ENCODE assay signal across 7 cellular contexts in the genomic region with DNA sequence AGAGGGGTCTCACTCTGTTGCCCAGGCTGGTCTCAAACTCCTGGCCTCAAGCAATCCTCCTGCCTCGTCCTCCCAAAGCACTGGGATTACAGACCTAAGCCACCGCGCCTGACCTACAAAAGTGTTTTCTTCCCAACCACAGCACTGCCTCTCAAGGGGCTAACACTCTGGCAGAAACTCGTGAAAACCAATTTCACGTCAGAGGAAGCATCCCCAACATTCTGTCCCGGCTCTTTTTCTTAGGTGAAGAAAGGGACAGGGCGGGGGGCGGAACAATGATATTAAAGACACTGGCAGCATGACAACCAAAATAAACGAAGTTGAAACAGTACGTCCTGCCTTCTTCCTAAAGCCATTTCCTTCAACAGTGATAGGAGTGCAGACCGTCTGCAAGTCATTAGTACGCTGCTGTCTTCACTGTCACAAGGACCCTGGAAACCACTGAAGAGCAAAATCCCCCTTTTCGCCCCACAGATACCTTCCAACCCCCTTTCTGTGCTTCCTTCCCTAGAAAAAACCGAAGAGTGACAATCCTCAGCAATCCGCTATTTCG. TPM values are rescaled to one million over a fixed set of nuclear protein-coding genes. Genes with fewer than 3 reads are reported as not detected.
DNase-seq lines count a peak whose midpoint lies in the region; ATAC-seq, FAIRE-seq and TF ChIP-seq lines count a peak whose summit lies in the region.
"Not testable (repeated sequence)": the region's sequence is repeated elsewhere in the genome, so short reads cannot be mapped to it uniquely, and the experiment has no call there.

No MANE protein-coding gene starts in this region.

- BruUV-seq in Calu3 (replicated peaks; lab: Mats Ljungman, UMichigan); K562 (replicated peaks; lab: Mats Ljungman, UMichigan): not testable (repeated sequence)

- not testable (repeated sequence) for H3K4me1 Mint-ChIP-seq in Calu3 (ENCODE audit: low read depth, unreplicated experiment)
- H3K4me1 Mint-ChIP-seq in activated T-cell treated with anti-CD3 and anti-CD28 coated beads, Interleukin-2, amount 50 U/mL, for 4 hours (ENCODE audit: low read depth): peaks cover 31% of the 10 kb centered on the region

- H3K36me3 ChIP-seq in OCI-LY3 (replicated peaks; ENCODE audit: low read depth, low read length) (peaks cover 20% of the 10 kb centered on the region), K562 (ENCODE audit: control insufficient read depth, insufficient read depth, low read length) (peaks cover 22% of the 10 kb centered on the region), esophagus muscularis mucosa (peaks cover under 1 to 23% (median 19%) of the 10 kb centered on the region in 4 donors), psoas muscle (ENCODE audit: insufficient read depth in 1 of 2, low read depth in 1 of 2) (peaks cover 6 to 27% of the 10 kb centered on the region in 2 donors)
- not testable (repeated sequence) for H3K36me3 ChIP-seq in hepatocyte (replicated peaks; ENCODE audit: insufficient read depth, low read depth)

- not testable (repeated sequence) for TF ChIP-seq RAD21 in K562 (CRISPR knock-in tag; conservative IDR thresholded peaks at IDR 0.05 in 1 of 2, IDR thresholded peaks at IDR 0.05 in 1 of 2)

- H3K9me3 ChIP-seq in OCI-LY3 (ENCODE audit: insufficient read depth, low read length); K562 (replicated peaks; ENCODE audit: control insufficient read depth, insufficient read depth, low read depth, low read length); esophagus muscularis mucosa; hepatocyte (ENCODE audit: low read depth); psoas muscle: not testable (repeated sequence)

- in situ Hi-C loops in K562 (cut with MboI): not testable (repeated sequence)

- not testable (repeated sequence) for H3K27me3 ChIP-seq in OCI-LY3 (ENCODE audit: low read depth, low read length); K562 (ENCODE audit: control insufficient read depth in 2 of 2, insufficient read depth in 2 of 2, low read length in 2 of 2); esophagus muscularis mucosa; hepatocyte; psoas muscle (ENCODE audit: insufficient read depth in 3 of 3, low read length in 2 of 3)

- H2AFZ ChIP-seq in OCI-LY3 (ENCODE audit: low read depth, low read length); K562 (ENCODE audit: low read depth, low read length); hepatocyte: not testable (repeated sequence)

- no CpG with 5 or more reads among the region's 16 CpGs for whole genome bisulfite sequencing in K562 (ENCODE audit: insufficient coverage, low coverage, missing lambda C conversion rate)
- no CpG with 5 or more reads among the region's 16 CpGs for WGBS in esophagus muscularis mucosa
- WGBS in hepatocyte (ENCODE audit: low lambda C conversion rate, missing lambda C conversion rate): no CpG with 5 or more reads among the region's 16 CpGs
- WGBS in psoas muscle, 3 donors: 0 to 20% (median 0%) methylated on average over 1 to 4 of the region's 16 CpGs

- not testable (repeated sequence) for DNase-seq in Calu3; activated T-cell treated with anti-CD3 and anti-CD28 coated beads, Interleukin-2, amount 50 U/mL, for 4 hours; K562 (ENCODE audit: extremely low read depth in 1 of 4, low spot score in 3 of 4); esophagus muscularis mucosa (ENCODE audit: extremely low spot score); hepatocyte (ENCODE audit: low spot score); psoas muscle

- peak overlapping the region; percentile 60 for H3K4me3 ChIP-seq in OCI-LY3 (ENCODE audit: low read length)
- H3K4me3 ChIP-seq in K562, hepatocyte: not testable (repeated sequence)
- H3K4me3 ChIP-seq in esophagus muscularis mucosa: peak overlapping the region in 3 of 4 donors; percentile 65 to 84 (median 83)
- peak overlapping the region; percentile 91 for H3K4me3 ChIP-seq in psoas muscle

- H3K4me2 ChIP-seq in OCI-LY3 (ENCODE audit: low read length): peak overlapping the region; percentile 61
- H3K4me2 ChIP-seq in K562 (ENCODE audit: insufficient read depth, low read length): peak overlapping the region; percentile 52
- peak overlapping the region; percentile 73 for H3K4me2 ChIP-seq in hepatocyte

- not testable (repeated sequence) for H4K20me1 ChIP-seq in OCI-LY3 (ENCODE audit: insufficient read depth, low read length); K562 (replicated peaks; ENCODE audit: control insufficient read depth, insufficient read depth, low read length); hepatocyte (ENCODE audit: insufficient read depth, poor library complexity, severe bottlenecking)

- H3K4me3 Mint-ChIP-seq in Calu3 (ENCODE audit: low read depth, unreplicated experiment): peak overlapping the region; percentile 89
- H3K4me3 Mint-ChIP-seq in activated T-cell treated with anti-CD3 and anti-CD28 coated beads, Interleukin-2, amount 50 U/mL, for 4 hours: peak overlapping the region; percentile 24

- not testable (repeated sequence) for H3K27ac Mint-ChIP-seq in Calu3 (ENCODE audit: unreplicated experiment)

- H3K9me1 ChIP-seq in K562 (ENCODE audit: control insufficient read depth, insufficient read depth, low read length): not testable (repeated sequence)

- intact Hi-C loops in Calu3 (cut with micrococcal nuclease; ENCODE audit: unreplicated experiment): loop anchor here (5.0 to 10.0 kb wide), 2 partner anchors 41 to 88 kb away; no protein-coding TSS in a partner anchor
- intact Hi-C loops in K562 (cut with micrococcal nuclease): loop anchor here (10.0 kb wide), 1 partner anchor 78 kb away; no protein-coding TSS in a partner anchor
- intact Hi-C loops in esophagus muscularis mucosa (cut with DNase I): loop anchor here (10.0 kb wide), 1 partner anchor 68 kb away; no protein-coding TSS in a partner anchor
- intact Hi-C loops in psoas muscle (cut with DNase I): not testable (repeated sequence)

- TF ChIP-seq POLR2A in K562 (conservative IDR thresholded peaks at IDR 0.05); esophagus muscularis mucosa (IDR thresholded peaks at IDR 0.05; ENCODE audit: low read depth): not testable (repeated sequence)

- not testable (repeated sequence) for TF ChIP-seq CTCF in Calu3 (IDR thresholded peaks at IDR 0.05; ENCODE audit: unreplicated experiment); OCI-LY3 (IDR thresholded peaks at IDR 0.05; ENCODE audit: low read depth, low read length); K562 (IDR thresholded peaks at IDR 0.05 in 2 of 3, conservative IDR thresholded peaks at IDR 0.05 in 1 of 3; ENCODE audit: insufficient read depth in 2 of 3, low read depth in 1 of 3, low read length in 3 of 3); esophagus muscularis mucosa (IDR thresholded peaks at IDR 0.05); hepatocyte (IDR thresholded peaks at IDR 0.05; ENCODE audit: poor library complexity); psoas muscle (IDR thresholded peaks at IDR 0.05)

- H3K79me2 ChIP-seq in OCI-LY3 (ENCODE audit: low read length): peaks cover 54% of the 10 kb centered on the region
- peaks cover 36% of the 10 kb centered on the region for H3K79me2 ChIP-seq in K562 (ENCODE audit: control insufficient read depth, insufficient read depth, low read length)
- H3K79me2 ChIP-seq in hepatocyte: peaks cover 48% of the 10 kb centered on the region

- TF ChIP-seq EP300 in K562 (IDR thresholded peaks at IDR 0.05; ENCODE audit: low read length); esophagus muscularis mucosa (IDR thresholded peaks at IDR 0.05): not testable (repeated sequence)

- peaks cover 32% of the 10 kb centered on the region for H3K36me3 Mint-ChIP-seq in Calu3 (ENCODE audit: insufficient read depth, unreplicated experiment)
- peaks cover 18% of the 10 kb centered on the region for H3K36me3 Mint-ChIP-seq in activated T-cell treated with anti-CD3 and anti-CD28 coated beads, Interleukin-2, amount 50 U/mL, for 4 hours (ENCODE audit: insufficient read depth)

- POLR2A ChIA-PET in K562 (lab: Yijun Ruan, JAX): not testable (repeated sequence)

- not testable (repeated sequence) for H3K9me2 ChIP-seq in hepatocyte (replicated peaks; ENCODE audit: insufficient read depth)

- not testable (repeated sequence) for H3K27ac ChIP-seq in OCI-LY3 (ENCODE audit: low read length); K562 (ENCODE audit: extremely low read depth, low read depth, low read length); hepatocyte
- peak overlapping the region; percentile 45 to 91 (median 90) for H3K27ac ChIP-seq in esophagus muscularis mucosa (replicated peaks in 1 of 4)
- H3K27ac ChIP-seq in psoas muscle: peak overlapping the region; percentile 72

- not testable (repeated sequence) for H3K27me3 Mint-ChIP-seq in Calu3 (ENCODE audit: unreplicated experiment); activated T-cell treated with anti-CD3 and anti-CD28 coated beads, Interleukin-2, amount 50 U/mL, for 4 hours (ENCODE audit: low read depth)

- H3K9ac ChIP-seq in OCI-LY3 (ENCODE audit: low read length); K562 (ENCODE audit: insufficient read depth in 1 of 2, low read depth in 2 of 2, low read length in 2 of 2): not testable (repeated sequence)

- not testable (repeated sequence) for FAIRE-seq in K562 (lab: Jason Lieb, UNC)

- CTCF ChIA-PET in Calu3 (lab: Charles Lee); K562 (lab: Yijun Ruan, JAX; ENCODE audit: low intra/inter-chr PET ratio): not testable (repeated sequence)

- H3K4me1 ChIP-seq in OCI-LY3 (ENCODE audit: low read length) (peaks cover 14% of the 10 kb centered on the region), K562 (replicated peaks in 1 of 2; ENCODE audit: control insufficient read depth in 2 of 2, insufficient read depth in 2 of 2, low read length in 2 of 2) (peaks cover 8 to 12% of the 10 kb centered on the region in 2 experiments), esophagus muscularis mucosa (peaks cover 8 to 31% (median 28%) of the 10 kb centered on the region in 4 donors), psoas muscle (peaks cover 18% of the 10 kb centered on the region)
- H3K4me1 ChIP-seq in hepatocyte (ENCODE audit: insufficient read depth): not testable (repeated sequence)

- ATAC-seq in activated T-cell treated with anti-CD3 and anti-CD28 coated beads, Interleukin-2, amount 50 U/mL, for 4 hours: not testable (repeated sequence)
- ATAC-seq in K562 (0 out of 3 replicates have a peak, but pooled peaks have one; percentile 1), psoas muscle (peak in 2 of 4 donors; percentile 17 to 31)

- H3K9me3 Mint-ChIP-seq in Calu3 (ENCODE audit: low read depth, unreplicated experiment); activated T-cell treated with anti-CD3 and anti-CD28 coated beads, Interleukin-2, amount 50 U/mL, for 4 hours: not testable (repeated sequence)

RNA-seq across cellular contexts. Expression of gene RNF115, which starts 1.0 kb away (rescaled TPM):
- total RNA-seq in Calu3 (2022): 9.5 and 9.9 TPM in 2 replicates
- total RNA-seq in activated T-cell treated with anti-CD3 and anti-CD28 coated beads, Interleukin-2, amount 50 U/mL, for 4 hours: 10 to 100 TPM; 12.6 to 13.5 (median 12.6) TPM
- 11.8 and 34.8 TPM in 2 replicates for total RNA-seq in K562 (2011; cell fraction: chromatin; rRNA removed; ENCODE audit: low replicate concordance)
- 5.8 and 7.8 TPM in 2 replicates for total RNA-seq in K562 (2011; cell fraction: nucleolus; rRNA removed)
- total RNA-seq in K562 (2011; cell fraction: nucleoplasm; rRNA removed): 12.8 and 21.9 TPM in 2 replicates
- 8.4 and 8.8 TPM in 2 replicates for total RNA-seq in K562 (2014; rRNA removed)
- 12.5 and 13.6 TPM in 2 replicates for total RNA-seq in K562 (2014; rRNA removed; fragmentation: Illumina TruSeq; extraction: Trizol)
- total RNA-seq in K562 (2015; rRNA removed; fragmentation: Illumina TruSeq; extraction: Trizol): 11.5 and 12.3 TPM in 2 replicates
- total RNA-seq in K562 (2021): 9.5 and 10.2 TPM in 2 replicates
- polyA plus RNA-seq in K562 (2011; rRNA removed): 12.1 and 14.3 TPM in 2 replicates
- polyA plus RNA-seq in K562 (2011; cell fraction: cytosol; rRNA removed): 3.6 and 6.3 TPM in 2 replicates
- polyA plus RNA-seq in K562 (2011; cell fraction: nucleus; rRNA removed): 7.5 and 9.1 TPM in 2 replicates
- polyA plus RNA-seq in K562 (2012): 6.5 and 10.6 TPM in 2 replicates
- 8.4 and 9.9 TPM in 2 replicates for polyA plus RNA-seq in K562 (2014; fragmentation: Illumina TruSeq; extraction: Trizol)
- polyA plus RNA-seq in K562 (2014; fragmentation: Nextera tagmentation; extraction: Ambion mirVana): 1 to 10 TPM; 1.9 to 2.0 TPM
- polyA plus RNA-seq in K562 (2014; rRNA removed): 6.9 and 7.8 TPM in 2 replicates
- polyA minus RNA-seq in K562 (2011; rRNA and poly(A)+ RNA removed): 13.8 and 15.8 TPM in 2 replicates
- polyA minus RNA-seq in K562 (2011; cell fraction: cytosol; rRNA and poly(A)+ RNA removed): 2.5 and 3.6 TPM in 2 replicates
- polyA minus RNA-seq in K562 (2011; cell fraction: nucleus; rRNA and poly(A)+ RNA removed): 4.0 and 6.6 TPM in 2 replicates
- 10 to 100 TPM; 37.8 to 46.3 (median 40.3) TPM for total RNA-seq in esophagus muscularis mucosa
- 10.3 and 13.7 TPM in 2 replicates for total RNA-seq in hepatocyte
- polyA plus RNA-seq in hepatocyte: 8.6 and 8.7 TPM in 2 replicates
- total RNA-seq in psoas muscle: 10 to 100 TPM; 44.5 to 81.6 (median 62.8) TPM
- polyA plus RNA-seq in psoas muscle: 10 to 100 TPM in 2 of 3 donors, 1 to 10 TPM in 1; 3.2 to 52.6 (median 24.9) TPM

RNA-seq across cellular contexts. Expression of gene POLR3C, which starts 1.1 kb away (rescaled TPM):
- total RNA-seq in Calu3 (2022): 29.3 and 33.0 TPM in 2 replicates
- total RNA-seq in activated T-cell treated with anti-CD3 and anti-CD28 coated beads, Interleukin-2, amount 50 U/mL, for 4 hours: 10 to 100 TPM; 55.6 to 64.5 (median 55.8) TPM
- total RNA-seq in K562 (2011; cell fraction: chromatin; rRNA removed; ENCODE audit: low replicate concordance): 37.8 and 57.1 TPM in 2 replicates
- total RNA-seq in K562 (2011; cell fraction: nucleolus; rRNA removed): 31.2 and 31.5 TPM in 2 replicates
- total RNA-seq in K562 (2011; cell fraction: nucleoplasm; rRNA removed): 25.9 and 26.0 TPM in 2 replicates
- total RNA-seq in K562 (2014; rRNA removed): 42.0 and 44.8 TPM in 2 replicates
- total RNA-seq in K562 (2014; rRNA removed; fragmentation: Illumina TruSeq; extraction: Trizol): 50.7 and 53.9 TPM in 2 replicates
- 54.6 and 56.8 TPM in 2 replicates for total RNA-seq in K562 (2015; rRNA removed; fragmentation: Illumina TruSeq; extraction: Trizol)
- total RNA-seq in K562 (2021): 45.2 and 46.0 TPM in 2 replicates
- 31.5 and 42.9 TPM in 2 replicates for polyA plus RNA-seq in K562 (2011; rRNA removed)
- polyA plus RNA-seq in K562 (2011; cell fraction: cytosol; rRNA removed): 37.4 and 40.8 TPM in 2 replicates
- polyA plus RNA-seq in K562 (2011; cell fraction: nucleus; rRNA removed): 36.4 and 38.6 TPM in 2 replicates
- polyA plus RNA-seq in K562 (2012): 40.1 and 47.0 TPM in 2 replicates
- polyA plus RNA-seq in K562 (2014; fragmentation: Illumina TruSeq; extraction: Trizol): 58.1 and 64.1 TPM in 2 replicates
- 10 to 100 TPM; 19.7 to 49.9 TPM for polyA plus RNA-seq in K562 (2014; fragmentation: Nextera tagmentation; extraction: Ambion mirVana)
- 36.9 and 43.5 TPM in 2 replicates for polyA plus RNA-seq in K562 (2014; rRNA removed)
- 66.4 and 95.6 TPM in 2 replicates for polyA minus RNA-seq in K562 (2011; rRNA and poly(A)+ RNA removed)
- 19.7 and 30.7 TPM in 2 replicates for polyA minus RNA-seq in K562 (2011; cell fraction: cytosol; rRNA and poly(A)+ RNA removed)
- polyA minus RNA-seq in K562 (2011; cell fraction: nucleus; rRNA and poly(A)+ RNA removed): 18.6 and 33.4 TPM in 2 replicates
- 10 to 100 TPM; 22.3 to 34.1 (median 27.8) TPM for total RNA-seq in esophagus muscularis mucosa
- 19.6 and 29.2 TPM in 2 replicates for total RNA-seq in hepatocyte
- polyA plus RNA-seq in hepatocyte: 20.6 and 20.9 TPM in 2 replicates
- total RNA-seq in psoas muscle: 10 to 100 TPM; 13.2 to 21.8 (median 18.9) TPM
- 10 to 100 TPM in 1 of 3 donors, 1 to 10 TPM in 2; 8.6 to 16.8 (median 9.9) TPM for polyA plus RNA-seq in psoas muscle

RNA-seq across cellular contexts. Expression of gene NUDT17, which starts 22.6 kb away (rescaled TPM):
- total RNA-seq in Calu3 (2022): 2.8 and 4.0 TPM in 2 replicates
- 1 to 10 TPM; 2.1 to 3.1 (median 2.8) TPM for total RNA-seq in activated T-cell treated with anti-CD3 and anti-CD28 coated beads, Interleukin-2, amount 50 U/mL, for 4 hours
- 6.2 and 12.7 TPM in 2 replicates for total RNA-seq in K562 (2011; cell fraction: chromatin; rRNA removed; ENCODE audit: low replicate concordance)
- total RNA-seq in K562 (2011; cell fraction: nucleolus; rRNA removed): 9.2 and 11.2 TPM in 2 replicates
- total RNA-seq in K562 (2011; cell fraction: nucleoplasm; rRNA removed): 8.9 and 9.3 TPM in 2 replicates
- total RNA-seq in K562 (2014; rRNA removed): 6.8 and 9.9 TPM in 2 replicates
- 4.5 and 5.5 TPM in 2 replicates for total RNA-seq in K562 (2014; rRNA removed; fragmentation: Illumina TruSeq; extraction: Trizol)
- total RNA-seq in K562 (2015; rRNA removed; fragmentation: Illumina TruSeq; extraction: Trizol): 4.2 and 5.2 TPM in 2 replicates
- 6.1 and 7.2 TPM in 2 replicates for total RNA-seq in K562 (2021)
- polyA plus RNA-seq in K562 (2011; rRNA removed): 10.0 and 11.4 TPM in 2 replicates
- 12.3 and 14.2 TPM in 2 replicates for polyA plus RNA-seq in K562 (2011; cell fraction: cytosol; rRNA removed)
- polyA plus RNA-seq in K562 (2011; cell fraction: nucleus; rRNA removed): 23.3 and 33.1 TPM in 2 replicates
- 7.8 and 14.5 TPM in 2 replicates for polyA plus RNA-seq in K562 (2012)
- polyA plus RNA-seq in K562 (2014; fragmentation: Illumina TruSeq; extraction: Trizol): 7.6 and 8.3 TPM in 2 replicates
- 1 to 10 TPM; 2.1 to 3.1 TPM for polyA plus RNA-seq in K562 (2014; fragmentation: Nextera tagmentation; extraction: Ambion mirVana)
- polyA plus RNA-seq in K562 (2014; rRNA removed): 7.8 and 10.7 TPM in 2 replicates
- 2.7 and 3.4 TPM in 2 replicates for polyA minus RNA-seq in K562 (2011; rRNA and poly(A)+ RNA removed)
- polyA minus RNA-seq in K562 (2011; cell fraction: cytosol; rRNA and poly(A)+ RNA removed): 2.9 and 5.9 TPM in 2 replicates
- 2.7 and 3.3 TPM in 2 replicates for polyA minus RNA-seq in K562 (2011; cell fraction: nucleus; rRNA and poly(A)+ RNA removed)
- total RNA-seq in esophagus muscularis mucosa: 1 to 10 TPM; 1.2 to 3.6 (median 1.6) TPM
- total RNA-seq in hepatocyte: 4.9 and 5.2 TPM in 2 replicates
- 1.3 and 2.7 TPM in 2 replicates for polyA plus RNA-seq in hepatocyte
- 1 to 10 TPM; 1.4 to 2.9 (median 1.7) TPM for total RNA-seq in psoas muscle
- polyA plus RNA-seq in psoas muscle: 1 to 10 TPM; 1.6 to 2.7 (median 1.9) TPM

RNA-seq across cellular contexts. Expression of gene PIAS3, which starts 36.0 kb away (rescaled TPM):
- total RNA-seq in Calu3 (2022): 38.3 and 40.1 TPM in 2 replicates
- total RNA-seq in activated T-cell treated with anti-CD3 and anti-CD28 coated beads, Interleukin-2, amount 50 U/mL, for 4 hours: 10 to 100 TPM; 10.6 to 14.2 (median 12.0) TPM
- 64.2 and 113 TPM in 2 replicates for total RNA-seq in K562 (2011; cell fraction: chromatin; rRNA removed; ENCODE audit: low replicate concordance)
- 40.4 and 44.0 TPM in 2 replicates for total RNA-seq in K562 (2011; cell fraction: nucleolus; rRNA removed)
- 64.8 and 79.1 TPM in 2 replicates for total RNA-seq in K562 (2011; cell fraction: nucleoplasm; rRNA removed)
- 7.9 and 10.4 TPM in 2 replicates for total RNA-seq in K562 (2014; rRNA removed)
- 6.0 and 6.9 TPM in 2 replicates for total RNA-seq in K562 (2014; rRNA removed; fragmentation: Illumina TruSeq; extraction: Trizol)
- 7.4 and 7.5 TPM in 2 replicates for total RNA-seq in K562 (2015; rRNA removed; fragmentation: Illumina TruSeq; extraction: Trizol)
- 15.7 and 17.7 TPM in 2 replicates for total RNA-seq in K562 (2021)
- polyA plus RNA-seq in K562 (2011; rRNA removed): 8.5 and 16.5 TPM in 2 replicates
- polyA plus RNA-seq in K562 (2011; cell fraction: cytosol; rRNA removed): 14.3 and 15.1 TPM in 2 replicates
- polyA plus RNA-seq in K562 (2011; cell fraction: nucleus; rRNA removed): 72.5 and 78.3 TPM in 2 replicates
- 16.7 and 21.4 TPM in 2 replicates for polyA plus RNA-seq in K562 (2012)
- 22.6 and 25.6 TPM in 2 replicates for polyA plus RNA-seq in K562 (2014; fragmentation: Illumina TruSeq; extraction: Trizol)
- 1 to 10 TPM; 1.1 to 1.5 TPM for polyA plus RNA-seq in K562 (2014; fragmentation: Nextera tagmentation; extraction: Ambion mirVana)
- 14.3 and 16.2 TPM in 2 replicates for polyA plus RNA-seq in K562 (2014; rRNA removed)
- 6.3 and 7.1 TPM in 2 replicates for polyA minus RNA-seq in K562 (2011; rRNA and poly(A)+ RNA removed)
- 10.6 and 12.4 TPM in 2 replicates for polyA minus RNA-seq in K562 (2011; cell fraction: cytosol; rRNA and poly(A)+ RNA removed)
- polyA minus RNA-seq in K562 (2011; cell fraction: nucleus; rRNA and poly(A)+ RNA removed): 10.9 and 17.9 TPM in 2 replicates
- total RNA-seq in esophagus muscularis mucosa: 10 to 100 TPM; 11.9 to 25.3 (median 22.9) TPM
- total RNA-seq in hepatocyte: 18.0 and 18.1 TPM in 2 replicates
- 51.2 and 60.7 TPM in 2 replicates for polyA plus RNA-seq in hepatocyte
- total RNA-seq in psoas muscle: 10 to 100 TPM in 3 of 4 donors, 1 to 10 TPM in 1; 9.7 to 18.2 (median 15.3) TPM
- polyA plus RNA-seq in psoas muscle: 10 to 100 TPM; 14.4 to 26.2 (median 19.1) TPM
